1 cellular context compared by ENCODE assay signal in the genomic region with DNA sequence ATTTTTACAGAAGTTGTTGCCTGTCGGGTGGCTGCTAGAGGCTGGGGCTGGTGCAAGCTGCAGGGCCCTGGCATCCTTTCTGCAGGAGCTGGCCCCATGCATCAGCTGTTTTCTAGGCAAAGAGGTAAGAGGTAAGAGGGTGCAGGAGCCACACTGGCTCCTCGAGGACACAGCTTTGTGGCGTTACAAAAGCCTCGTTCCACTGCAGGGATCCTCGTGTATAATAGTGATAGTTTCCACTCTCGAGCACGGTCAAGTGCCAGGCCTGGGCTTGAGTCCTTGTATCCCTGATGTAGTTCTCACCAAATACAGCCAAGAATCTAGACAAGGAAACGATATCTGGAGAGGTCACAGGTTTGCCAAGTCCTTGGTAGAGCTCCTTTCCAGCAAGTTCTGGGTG.
TF ChIP-seq lines count a peak whose summit lies in the region.

No MANE protein-coding gene starts in this region.

TF ChIP-seq in GM23338, 12 proteins besides CTCF, POLR2A, EP300 and RAD21 (continued from another document):
- TF ChIP-seq, protein P1, sequence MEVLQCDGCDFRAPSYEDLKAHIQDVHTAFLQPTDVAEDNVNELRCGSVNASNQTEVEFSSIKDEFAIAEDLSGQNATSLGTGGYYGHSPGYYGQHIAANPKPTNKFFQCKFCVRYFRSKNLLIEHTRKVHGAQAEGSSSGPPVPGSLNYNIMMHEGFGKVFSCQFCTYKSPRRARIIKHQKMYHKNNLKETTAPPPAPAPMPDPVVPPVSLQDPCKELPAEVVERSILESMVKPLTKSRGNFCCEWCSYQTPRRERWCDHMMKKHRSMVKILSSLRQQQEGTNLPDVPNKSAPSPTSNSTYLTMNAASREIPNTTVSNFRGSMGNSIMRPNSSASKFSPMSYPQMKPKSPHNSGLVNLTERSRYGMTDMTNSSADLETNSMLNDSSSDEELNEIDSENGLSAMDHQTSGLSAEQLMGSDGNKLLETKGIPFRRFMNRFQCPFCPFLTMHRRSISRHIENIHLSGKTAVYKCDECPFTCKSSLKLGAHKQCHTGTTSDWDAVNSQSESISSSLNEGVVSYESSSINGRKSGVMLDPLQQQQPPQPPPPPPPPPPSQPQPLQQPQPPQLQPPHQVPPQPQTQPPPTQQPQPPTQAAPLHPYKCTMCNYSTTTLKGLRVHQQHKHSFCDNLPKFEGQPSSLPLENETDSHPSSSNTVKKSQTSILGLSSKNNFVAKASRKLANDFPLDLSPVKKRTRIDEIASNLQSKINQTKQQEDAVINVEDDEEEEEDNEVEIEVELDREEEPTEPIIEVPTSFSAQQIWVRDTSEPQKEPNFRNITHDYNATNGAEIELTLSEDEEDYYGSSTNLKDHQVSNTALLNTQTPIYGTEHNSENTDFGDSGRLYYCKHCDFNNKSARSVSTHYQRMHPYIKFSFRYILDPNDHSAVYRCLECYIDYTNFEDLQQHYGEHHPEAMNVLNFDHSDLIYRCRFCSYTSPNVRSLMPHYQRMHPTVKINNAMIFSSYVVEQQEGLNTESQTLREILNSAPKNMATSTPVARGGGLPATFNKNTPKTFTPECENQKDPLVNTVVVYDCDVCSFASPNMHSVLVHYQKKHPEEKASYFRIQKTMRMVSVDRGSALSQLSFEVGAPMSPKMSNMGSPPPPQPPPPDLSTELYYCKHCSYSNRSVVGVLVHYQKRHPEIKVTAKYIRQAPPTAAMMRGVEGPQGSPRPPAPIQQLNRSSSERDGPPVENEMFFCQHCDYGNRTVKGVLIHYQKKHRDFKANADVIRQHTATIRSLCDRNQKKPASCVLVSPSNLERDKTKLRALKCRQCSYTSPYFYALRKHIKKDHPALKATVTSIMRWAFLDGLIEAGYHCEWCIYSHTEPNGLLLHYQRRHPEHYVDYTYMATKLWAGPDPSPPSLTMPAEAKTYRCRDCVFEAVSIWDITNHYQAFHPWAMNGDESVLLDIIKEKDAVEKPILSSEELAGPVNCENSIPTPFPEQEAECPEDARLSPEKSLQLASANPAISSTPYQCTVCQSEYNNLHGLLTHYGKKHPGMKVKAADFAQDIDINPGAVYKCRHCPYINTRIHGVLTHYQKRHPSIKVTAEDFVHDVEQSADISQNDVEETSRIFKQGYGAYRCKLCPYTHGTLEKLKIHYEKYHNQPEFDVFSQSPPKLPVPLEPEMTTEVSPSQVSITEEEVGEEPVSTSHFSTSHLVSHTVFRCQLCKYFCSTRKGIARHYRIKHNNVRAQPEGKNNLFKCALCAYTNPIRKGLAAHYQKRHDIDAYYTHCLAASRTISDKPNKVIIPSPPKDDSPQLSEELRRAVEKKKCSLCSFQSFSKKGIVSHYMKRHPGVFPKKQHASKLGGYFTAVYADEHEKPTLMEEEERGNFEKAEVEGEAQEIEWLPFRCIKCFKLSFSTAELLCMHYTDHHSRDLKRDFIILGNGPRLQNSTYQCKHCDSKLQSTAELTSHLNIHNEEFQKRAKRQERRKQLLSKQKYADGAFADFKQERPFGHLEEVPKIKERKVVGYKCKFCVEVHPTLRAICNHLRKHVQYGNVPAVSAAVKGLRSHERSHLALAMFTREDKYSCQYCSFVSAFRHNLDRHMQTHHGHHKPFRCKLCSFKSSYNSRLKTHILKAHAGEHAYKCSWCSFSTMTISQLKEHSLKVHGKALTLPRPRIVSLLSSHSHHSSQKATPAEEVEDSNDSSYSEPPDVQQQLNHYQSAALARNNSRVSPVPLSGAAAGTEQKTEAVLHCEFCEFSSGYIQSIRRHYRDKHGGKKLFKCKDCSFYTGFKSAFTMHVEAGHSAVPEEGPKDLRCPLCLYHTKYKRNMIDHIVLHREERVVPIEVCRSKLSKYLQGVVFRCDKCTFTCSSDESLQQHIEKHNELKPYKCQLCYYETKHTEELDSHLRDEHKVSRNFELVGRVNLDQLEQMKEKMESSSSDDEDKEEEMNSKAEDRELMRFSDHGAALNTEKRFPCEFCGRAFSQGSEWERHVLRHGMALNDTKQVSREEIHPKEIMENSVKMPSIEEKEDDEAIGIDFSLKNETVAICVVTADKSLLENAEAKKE (CRISPR knock-in tag; IDR thresholded peaks at IDR 0.05), result no peak
- TF ChIP-seq ETS1 (IDR thresholded peaks at IDR 0.05) (no peak), EZH2 (IDR thresholded peaks at IDR 0.05; ENCODE audit: low read depth, unreplicated experiment) (no peak), REST (IDR thresholded peaks at IDR 0.05; ENCODE audit: unreplicated experiment) (no peak), CREB1 (CRISPR knock-in tag; IDR thresholded peaks at IDR 0.05; ENCODE audit: low read depth) (no peak), ZNF331 (CRISPR knock-in tag; IDR thresholded peaks at IDR 0.05; ENCODE audit: low read depth) (no peak)
TF ChIP-seq in GM23338: peak in this region for 0.
